ENCODE assay signal across 1 cellular context in the genomic region with DNA sequence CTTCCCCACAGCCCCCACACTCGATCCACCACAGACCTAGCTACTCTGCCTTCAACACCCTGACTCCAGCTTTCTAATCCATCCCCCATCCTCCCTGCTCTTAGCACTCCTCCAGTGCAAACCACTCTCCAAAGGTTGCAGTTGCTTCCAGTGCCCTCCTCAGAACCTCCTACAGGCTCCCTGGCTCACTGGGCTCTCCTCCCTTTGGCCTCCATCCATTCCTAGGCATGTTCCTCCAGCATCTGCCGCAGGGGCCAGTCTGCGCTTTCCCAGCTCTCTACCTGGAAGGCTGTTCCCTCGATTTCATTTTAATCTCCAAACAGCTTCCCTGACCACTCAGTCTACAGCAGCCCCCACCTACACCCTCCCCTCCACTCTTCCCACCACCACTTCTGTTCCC.
TF ChIP-seq lines count a peak whose summit lies in the region.

No MANE protein-coding gene starts in this region.

TF ChIP-seq in H1, 55 proteins besides CTCF, POLR2A, EP300 and RAD21:
- TF ChIP-seq NRF1 (IDR thresholded peaks at IDR 0.05; ENCODE audit: low read depth, low read length), result no peak
- TF ChIP-seq KDM4A (IDR thresholded peaks at IDR 0.05; ENCODE audit: low read depth, low read length, severe bottlenecking), result no peak
- no peak for TF ChIP-seq TAF1 (IDR thresholded peaks at IDR 0.05; ENCODE audit: low read depth, low read length)
- TF ChIP-seq SP1 (IDR thresholded peaks at IDR 0.05; ENCODE audit: low read depth, low read length), result no peak
- TF ChIP-seq, protein P1, sequence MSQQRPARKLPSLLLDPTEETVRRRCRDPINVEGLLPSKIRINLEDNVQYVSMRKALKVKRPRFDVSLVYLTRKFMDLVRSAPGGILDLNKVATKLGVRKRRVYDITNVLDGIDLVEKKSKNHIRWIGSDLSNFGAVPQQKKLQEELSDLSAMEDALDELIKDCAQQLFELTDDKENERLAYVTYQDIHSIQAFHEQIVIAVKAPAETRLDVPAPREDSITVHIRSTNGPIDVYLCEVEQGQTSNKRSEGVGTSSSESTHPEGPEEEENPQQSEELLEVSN (IDR thresholded peaks at IDR 0.05), result no peak
- no peak for TF ChIP-seq JUND (IDR thresholded peaks at IDR 0.05; ENCODE audit: low read length)
- TF ChIP-seq HDAC2 (IDR thresholded peaks at IDR 0.05; ENCODE audit: borderline replicate concordance in 1 of 2, low read depth in 2 of 2, low read length in 2 of 2), result no peak
- no peak for TF ChIP-seq HDAC6 (IDR thresholded peaks at IDR 0.05; ENCODE audit: low read depth, low read length)
